In the genomic region with DNA sequence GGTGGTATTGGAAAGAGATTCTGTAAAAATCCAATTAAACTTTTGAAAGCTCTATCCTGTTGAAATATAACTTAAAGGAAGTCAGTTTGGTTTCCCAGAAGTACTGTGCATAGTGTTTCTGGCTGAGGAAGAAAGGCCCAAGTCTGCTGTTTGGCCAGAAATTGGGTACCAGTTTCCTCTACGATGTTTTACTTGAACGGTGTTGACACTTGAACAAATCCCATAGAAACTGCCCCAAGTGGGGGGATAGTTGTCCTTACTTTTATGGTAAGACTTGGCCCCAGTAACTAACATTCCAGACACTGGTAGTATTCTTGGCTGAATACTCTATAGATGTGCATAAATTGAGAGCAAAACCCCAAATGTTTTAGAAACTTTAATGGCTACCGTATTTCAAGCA, we compare ENCODE assay signal across 25 cellular contexts. TPM values are rescaled to one million over a fixed set of nuclear protein-coding genes. Genes with fewer than 3 reads are reported as not detected.
A peak's percentile ranks its signal among the peaks of the same experiment; 100 is the strongest.
DNase-seq lines count a peak whose midpoint lies in the region; ATAC-seq and TF ChIP-seq lines count a peak whose summit lies in the region.
"Had no signal": no experiment of that assay in that cellular context is flagged by ENCODE, and none has a peak within 500 bp of the region (broad histone marks: within the 10 kb centered on the region; RNA-seq: fewer than 3 reads in every experiment).

No MANE protein-coding gene starts in this region.

- H3K9me3 ChIP-seq in muscle layer of duodenum (ENCODE audit: control insufficient read depth in 1 of 2, low read length in 2 of 2) (no peaks in the 10 kb centered on the region), thoracic aorta (no peaks in the 10 kb centered on the region)
- H3K9me3 ChIP-seq: ascending aorta; BLaER1 treated with 17β-estradiol and CSF1 and Interleukin-3, amounts not matched to agents 10 nM and 100 nM; gastrocnemius medialis; testis had no signal

- no peaks in the 10 kb centered on the region for H3K27me3 ChIP-seq in muscle layer of duodenum (ENCODE audit: low read depth, low read length)
- H3K27me3 ChIP-seq in thoracic aorta (replicated peaks; ENCODE audit: insufficient read depth) = no peaks in the 10 kb centered on the region
- H3K27me3 ChIP-seq: ascending aorta; BLaER1 treated with 17β-estradiol and CSF1 and Interleukin-3, amounts not matched to agents 10 nM and 100 nM; gastrocnemius medialis; testis had no signal

- ATAC-seq in thoracic aorta (ENCODE audit: insufficient number of reproducible peaks, low FRiP score, low read depth) (no peak), GM21576 (IDR thresholded peaks at IDR 0.05; ENCODE audit: unreplicated experiment) (no peak)
- ATAC-seq: gastrocnemius medialis; naive thymus-derived CD4-positive, alpha-beta T cell; stimulated activated effector memory CD8-positive, alpha-beta T cell treated with anti-CD3 and anti-CD28 coated beads, Interleukin-12 subunit alpha, Interleukin-12 subunit beta, amount 100 ng/mL, for 72 hours had no signal

- TF ChIP-seq CTCF in thoracic aorta (IDR thresholded peaks at IDR 0.05) = no peak

- H3K4me1 ChIP-seq in muscle layer of duodenum (ENCODE audit: control insufficient read depth in 1 of 2, insufficient read depth in 2 of 2, low read length in 2 of 2) = peaks cover 0 to 5% of the 10 kb centered on the region in 2 donors
- H3K4me1 ChIP-seq in thoracic aorta (ENCODE audit: control insufficient read depth in 1 of 2, low read depth in 2 of 2) = peaks cover 0 to 12% of the 10 kb centered on the region in 2 donors
- H3K4me1 ChIP-seq: parathyroid adenoma, testis had no signal

- peaks cover 0 to 5% of the 10 kb centered on the region in 2 donors for H3K36me3 ChIP-seq in muscle layer of duodenum (ENCODE audit: control insufficient read depth in 1 of 2, insufficient read depth in 2 of 2, low read length in 2 of 2)
- no peaks in the 10 kb centered on the region for H3K36me3 ChIP-seq in thoracic aorta
- H3K36me3 ChIP-seq: BLaER1 treated with 17β-estradiol and CSF1 and Interleukin-3, amounts not matched to agents 10 nM and 100 nM had no signal

- H3K27ac ChIP-seq in epithelial cell of prostate (peak overlapping the region; percentile 96), muscle layer of duodenum (ENCODE audit: low read length) (peak overlapping the region; percentile 56), thoracic aorta (peak overlapping the region in 1 of 2 donors; percentile 24)
- H3K27ac ChIP-seq: BLaER1 treated with 17β-estradiol and CSF1 and Interleukin-3, amounts not matched to agents 10 nM and 100 nM; gastrocnemius medialis; parathyroid adenoma; testis; VCaP had no signal

- DNase-seq in HT-29 (ENCODE audit: low spot score) (peak; percentile 51), epithelial cell of prostate (ENCODE audit: low read depth, low spot score) (no peak), thoracic aorta (ENCODE audit: low spot score) (no peak), pons (ENCODE audit: low spot score) (no peak), COR-L47 (lab: John Stamatoyannopoulos, UW) (no peak), NCI-H2196 treated with DMSO at 0.1 percent for 48 hours (lab: John Stamatoyannopoulos, UW; ENCODE audit: unreplicated experiment) (no peak)
- DNase-seq: ACHN; activated CD4-positive, alpha-beta T cell treated with anti-CD3 and anti-CD28 coated beads, Interleukin-2, amount 10 ng/mL, durations not matched to agents 24 days and 14 days; central memory CD4-positive, alpha-beta T cell; erythroblast; gastrocnemius medialis; islet precursor cell; naive thymus-derived CD4-positive, alpha-beta T cell; NCI-H1105; NCI-H2029 treated with DMSO at 0.1 percent for 48 hours; NCI-H510A; stimulated activated CD4-positive, alpha-beta T cell treated with anti-CD3 and anti-CD28 coated beads, Interleukin-2, amount 100 ng/mL, for 24 hours; testis had no signal

- peak overlapping the region in 1 of 2 donors; percentile 5 for H3K4me3 ChIP-seq in muscle layer of duodenum (ENCODE audit: low read depth in 1 of 2, low read length in 2 of 2)
- H3K4me3 ChIP-seq in thoracic aorta = peak overlapping the region; percentile 11
- H3K4me3 ChIP-seq: ascending aorta; BLaER1 treated with 17β-estradiol and CSF1 and Interleukin-3, amounts not matched to agents 10 nM and 100 nM; gastrocnemius medialis; testis had no signal

RNA-seq across cellular contexts. Expression of a gene that starts 14.2 kb away (rescaled TPM):
- 129 and 135 TPM in 2 replicates for total RNA-seq in HT-29 (2014; rRNA removed; shearing (Covaris generic))
- total RNA-seq in thoracic aorta = 1 to 10 TPM; 2.6 to 6.2 TPM

Comparison
In these comparisons a context has a peak if more than half of its experiments do, and no peak if none do; other contexts are left out.
1. RNA of a gene that starts 14.2 kb away (total RNA-seq): 129 to 135 TPM in HT-29; 2.6 to 6.2 TPM in thoracic aorta; every median in the first group is over 10 times any median in the second.